In the genomic region with DNA sequence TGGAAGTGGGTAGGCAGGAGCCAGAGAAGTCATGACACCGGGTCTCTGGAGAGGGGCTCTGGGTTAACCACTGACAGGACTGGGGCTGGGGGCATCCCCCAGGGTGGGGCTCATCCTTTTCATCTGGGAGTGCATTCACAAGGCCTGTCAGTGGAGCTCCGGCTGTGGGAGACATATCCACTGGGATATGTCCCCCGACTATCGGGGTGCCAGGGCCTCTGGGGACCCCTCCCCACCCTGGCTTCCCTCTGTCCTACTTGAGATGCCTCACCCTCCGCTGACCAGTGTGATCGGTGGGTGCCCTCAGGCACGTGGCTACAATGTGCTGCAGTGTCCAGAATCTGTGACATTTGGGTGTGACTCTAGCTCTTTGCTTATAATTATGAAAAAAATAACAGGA, we compare ENCODE assay signal across 3 cellular contexts.
"Had no signal": no experiment of that assay in that cellular context is flagged by ENCODE, and none has a peak within 500 bp of the region (broad histone marks: within the 10 kb centered on the region; RNA-seq: fewer than 3 reads in every experiment).

No MANE protein-coding gene starts in this region.

- H3K4me3 ChIP-seq: GM12878 had no signal

- DNase-seq: GDM1, GF-D8 had no signal
